16 cellular contexts compared by ENCODE assay signal in the genomic region with DNA sequence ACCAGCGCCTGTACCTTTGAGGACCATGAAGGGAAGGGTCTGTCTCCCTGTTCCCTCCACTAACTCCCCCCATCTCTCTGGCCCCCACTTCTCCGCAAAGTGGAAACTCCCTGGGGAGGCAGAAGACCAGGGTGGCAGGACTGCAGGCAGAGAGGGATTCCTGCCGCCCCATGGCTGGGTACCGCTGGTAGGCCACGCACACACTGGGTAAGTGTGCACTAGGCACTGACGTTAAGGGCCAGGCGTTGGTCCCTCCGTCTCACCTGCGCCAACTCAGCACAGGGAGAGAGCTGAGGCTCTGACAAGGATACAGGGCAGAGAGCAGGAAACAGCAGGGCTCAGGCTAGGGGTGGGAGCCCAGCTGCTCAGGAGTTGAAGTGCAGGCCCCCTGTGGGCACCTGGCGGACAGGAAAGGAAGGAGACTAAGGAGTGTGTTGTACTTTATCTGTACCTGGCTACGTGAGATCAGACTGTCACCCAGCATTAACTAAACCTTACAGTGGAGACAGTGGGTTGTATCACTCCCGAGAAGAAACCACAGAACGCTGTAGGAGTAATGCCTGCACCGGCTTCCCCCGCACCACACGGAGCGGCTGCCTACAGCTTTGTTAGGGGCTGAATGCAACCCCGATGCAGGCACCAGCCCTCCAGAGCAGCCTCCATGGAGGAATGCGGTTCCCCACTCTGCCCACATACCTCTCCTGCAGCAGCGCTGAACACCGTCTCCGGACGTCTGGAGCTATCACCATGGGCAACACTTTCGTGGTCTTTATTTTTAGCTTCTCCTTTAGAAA. TPM values are rescaled to one million over a fixed set of nuclear protein-coding genes. Genes with fewer than 3 reads are reported as not detected.
DNase-seq lines count a peak whose midpoint lies in the region; ATAC-seq and TF ChIP-seq lines count a peak whose summit lies in the region.
"Had no signal": no experiment of that assay in that cellular context is flagged by ENCODE, and none has a peak within 500 bp of the region (broad histone marks: within the 10 kb centered on the region; RNA-seq: fewer than 3 reads in every experiment).

No MANE protein-coding gene starts in this region.

- H3K18ac ChIP-seq in neuronal stem cell (ENCODE audit: low read length), result no peak overlapping the region

- peak overlapping the region; percentile 22 for H3K4me3 Mint-ChIP-seq in natural killer cell treated with Interleukin-12 subunit alpha and Interleukin-12 subunit beta and Interleukin-15 and Interleukin-18, amount 100 ng/mL, for 72 hours
- H3K4me3 Mint-ChIP-seq in natural killer cell, result no peak overlapping the region
- H3K4me3 Mint-ChIP-seq: CD8-positive, alpha-beta T cell; HFFc6 had no signal

- no peaks in the 10 kb centered on the region for H3K36me3 ChIP-seq in WERI-Rb-1
- peaks cover 0 to 2% of the 10 kb centered on the region in 2 donors for H3K36me3 ChIP-seq in neuronal stem cell (replicated peaks in 1 of 2; ENCODE audit: control insufficient read depth in 2 of 2, insufficient read depth in 2 of 2, low read length in 2 of 2)
- H3K36me3 ChIP-seq in spleen, result no peaks in the 10 kb centered on the region
- H3K36me3 ChIP-seq in breast epithelium, result no peaks in the 10 kb centered on the region
- no peaks in the 10 kb centered on the region for H3K36me3 ChIP-seq in PC-3 (ENCODE audit: low read depth, low read length)
- H3K36me3 ChIP-seq: BE2C had no signal

- peak overlapping the region; percentile 59 for H3K27ac ChIP-seq in WERI-Rb-1
- H3K27ac ChIP-seq in neuronal stem cell (replicated peaks; ENCODE audit: low read length), result no peak overlapping the region
- H3K27ac ChIP-seq in spleen, result no peak overlapping the region
- H3K27ac ChIP-seq in breast epithelium, result no peak overlapping the region
- no peak overlapping the region for H3K27ac ChIP-seq in PC-3 (ENCODE audit: low read length)
- H3K27ac ChIP-seq: C4-2B, HL-60 had no signal

- H3K4me2 ChIP-seq in neuronal stem cell (ENCODE audit: insufficient read depth, low read length, poor library complexity, severe bottlenecking), result no peak overlapping the region
- H3K4me2 ChIP-seq in PC-3 (ENCODE audit: low read length), result no peak overlapping the region

- peak overlapping the region in 1 of 2 donors; percentile 16 for H3K27ac Mint-ChIP-seq in natural killer cell treated with Interleukin-12 subunit alpha and Interleukin-12 subunit beta and Interleukin-15 and Interleukin-18, amount 100 ng/mL, for 72 hours
- H3K27ac Mint-ChIP-seq in natural killer cell, result no peak overlapping the region
- H3K27ac Mint-ChIP-seq: CD8-positive, alpha-beta T cell; HFFc6 had no signal

- no TSS peak for BruUV-seq in PC-3 (replicated peaks; lab: Mats Ljungman, UMichigan)

- H3K4ac ChIP-seq in neuronal stem cell (ENCODE audit: low read length), result no peak overlapping the region

- H3K4me3 ChIP-seq in WERI-Rb-1 (ENCODE audit: low read depth, low read length) (no peak overlapping the region), neuronal stem cell (ENCODE audit: low read length in 2 of 2) (peak overlapping the region in 1 of 2 donors; percentile 22), spleen (no peak overlapping the region), breast epithelium (no peak overlapping the region), PC-3 (ENCODE audit: low read length) (no peak overlapping the region)

- H3K4me1 Mint-ChIP-seq in natural killer cell treated with Interleukin-12 subunit alpha and Interleukin-12 subunit beta and Interleukin-15 and Interleukin-18, amount 100 ng/mL, for 72 hours (ENCODE audit: low read depth in 2 of 2), result peaks cover 19 to 22% of the 10 kb centered on the region in 2 donors
- peaks cover 31 to 38% of the 10 kb centered on the region in 2 donors for H3K4me1 Mint-ChIP-seq in natural killer cell

- no peak overlapping the region for H2AFZ ChIP-seq in neuronal stem cell (ENCODE audit: low read length)
- H2AFZ ChIP-seq in PC-3 (ENCODE audit: low read length), result no peak overlapping the region

- no peak for TF ChIP-seq CTCF in natural killer cell (IDR thresholded peaks at IDR 0.05)
- TF ChIP-seq CTCF in WERI-Rb-1 (IDR thresholded peaks at IDR 0.05; ENCODE audit: low read depth, low read length), result no peak
- no peak for TF ChIP-seq CTCF in spleen (IDR thresholded peaks at IDR 0.05 in 8 of 11, conservative IDR thresholded peaks at IDR 0.05 in 3 of 11)
- no peak for TF ChIP-seq CTCF in breast epithelium (IDR thresholded peaks at IDR 0.05)
- TF ChIP-seq CTCF in PC-3 (conservative IDR thresholded peaks at IDR 0.05; ENCODE audit: low read depth, low read length), result no peak

- H2BK120ac ChIP-seq in neuronal stem cell (ENCODE audit: low read depth, low read length), result no peak overlapping the region

- no peak overlapping the region for H3K9ac ChIP-seq in neuronal stem cell (ENCODE audit: low read depth, low read length, poor library complexity)
- no peak overlapping the region for H3K9ac ChIP-seq in PC-3 (ENCODE audit: low read length)

- H3K23ac ChIP-seq in neuronal stem cell (ENCODE audit: low read depth, low read length, poor library complexity), result no peak overlapping the region

- TF ChIP-seq POLR2A in spleen (IDR thresholded peaks at IDR 0.05), result no peak
- TF ChIP-seq POLR2A in breast epithelium (IDR thresholded peaks at IDR 0.05), result no peak

- H3K9me3 Mint-ChIP-seq in natural killer cell treated with Interleukin-12 subunit alpha and Interleukin-12 subunit beta and Interleukin-15 and Interleukin-18, amount 100 ng/mL, for 72 hours, result no peaks in the 10 kb centered on the region
- H3K9me3 Mint-ChIP-seq in natural killer cell, result no peaks in the 10 kb centered on the region
- H3K9me3 Mint-ChIP-seq: CD8-positive, alpha-beta T cell had no signal

- H2AK5ac ChIP-seq in neuronal stem cell (ENCODE audit: low read depth, low read length), result no peak overlapping the region

- peak overlapping the region; percentile 85 for H3K14ac ChIP-seq in neuronal stem cell (ENCODE audit: low read length)

- H3F3A ChIP-seq in PC-3 (ENCODE audit: low read length, unreplicated experiment), result no peaks in the 10 kb centered on the region

- H4K20me1 ChIP-seq in PC-3 (ENCODE audit: low read length), result no peaks in the 10 kb centered on the region

- no peak overlapping the region for H2BK12ac ChIP-seq in neuronal stem cell (ENCODE audit: low read length)

- H3K9me2 ChIP-seq in PC-3 (replicated peaks; ENCODE audit: low read length), result no peaks in the 10 kb centered on the region

- H3K79me1 ChIP-seq in neuronal stem cell (ENCODE audit: low read depth, low read length), result peaks cover 3% of the 10 kb centered on the region

- no peaks in the 10 kb centered on the region for H3K36me3 Mint-ChIP-seq in natural killer cell treated with Interleukin-12 subunit alpha and Interleukin-12 subunit beta and Interleukin-15 and Interleukin-18, amount 100 ng/mL, for 72 hours
- H3K36me3 Mint-ChIP-seq in natural killer cell, result no peaks in the 10 kb centered on the region
- H3K36me3 Mint-ChIP-seq: CD8-positive, alpha-beta T cell had no signal

- H4K8ac ChIP-seq in neuronal stem cell (ENCODE audit: low read depth, low read length), result no peak overlapping the region

- H3K4me1 ChIP-seq in neuronal stem cell (ENCODE audit: control insufficient read depth in 2 of 2, insufficient read depth in 1 of 2, low read depth in 1 of 2, low read length in 2 of 2) (peaks cover 0 to 4% of the 10 kb centered on the region in 2 donors), spleen (peaks cover 0 to 17% (median 11%) of the 10 kb centered on the region in 6 donors), breast epithelium (peaks cover 0 to 4% of the 10 kb centered on the region in 2 donors), PC-3 (ENCODE audit: insufficient read depth, low read length) (no peaks in the 10 kb centered on the region)
- H3K4me1 ChIP-seq: BE2C had no signal

- WGBS in neuronal stem cell (ENCODE audit: extremely low coverage in 2 of 2, insufficient read length in 2 of 2, insufficient replicate concordance in 1 of 2), 2 donors, result no CpG with 5 or more reads among the region's 24 CpGs
- 90 to 95% (median 92%) methylated on average over 24 of the region's 24 CpGs for WGBS in spleen, 5 donors

- H3K27me3 Mint-ChIP-seq in natural killer cell treated with Interleukin-12 subunit alpha and Interleukin-12 subunit beta and Interleukin-15 and Interleukin-18, amount 100 ng/mL, for 72 hours, result no peaks in the 10 kb centered on the region
- H3K27me3 Mint-ChIP-seq in natural killer cell (ENCODE audit: low read depth in 2 of 2), result no peaks in the 10 kb centered on the region

- H3K9me3 ChIP-seq in WERI-Rb-1 (ENCODE audit: severe bottlenecking) (peaks cover 21% of the 10 kb centered on the region), neuronal stem cell (replicated peaks in 1 of 2; ENCODE audit: control insufficient read depth in 2 of 2, insufficient read depth in 1 of 2, low read depth in 1 of 2, low read length in 2 of 2) (peaks cover 11 to 13% of the 10 kb centered on the region in 2 donors), spleen (peaks cover 0 to 7% (median 0%) of the 10 kb centered on the region in 8 donors), breast epithelium (no peaks in the 10 kb centered on the region), PC-3 (ENCODE audit: low read length) (no peaks in the 10 kb centered on the region)

- H2BK15ac ChIP-seq in neuronal stem cell (ENCODE audit: low read length), result no peak overlapping the region

- no peak for ATAC-seq in natural killer cell treated with Interleukin-12 subunit alpha and Interleukin-12 subunit beta and Interleukin-15 and Interleukin-18, amount 100 ng/mL, for 72 hours
- ATAC-seq in natural killer cell (no peak), PC-3 (no peak)

- CTCF ChIA-PET in PC-3 (lab: Charles Lee), result no interaction called here

- H3K79me2 ChIP-seq in PC-3 (ENCODE audit: low read length), result no peaks in the 10 kb centered on the region

- no peak overlapping the region for H2BK5ac ChIP-seq in neuronal stem cell (ENCODE audit: low read length)

- intact Hi-C loops in natural killer cell (cut with micrococcal nuclease), result loop anchor here (10.0 kb wide), 1 partner anchor 156 kb away; no protein-coding TSS in a partner anchor
- intact Hi-C loops in spleen (cut with DNase I; ENCODE audit: low total_unique reads), result no loop called here
- intact Hi-C loops in breast epithelium (cut with DNase I; ENCODE audit: low total_unique reads), result no loop called here
- intact Hi-C loops in PC-3 (cut with micrococcal nuclease), result no loop called here

- H3K27me3 ChIP-seq in WERI-Rb-1 (ENCODE audit: insufficient read depth, low read depth, severe bottlenecking) (no peaks in the 10 kb centered on the region), neuronal stem cell (ENCODE audit: control insufficient read depth in 3 of 3, insufficient read depth in 3 of 3, low read depth in 1 of 3, low read length in 3 of 3) (peaks cover 0 to 54% (median 24%) of the 10 kb centered on the region in 3 experiments), spleen (replicated peaks in 1 of 7) (peaks cover 0 to 23% (median 0%) of the 10 kb centered on the region in 7 donors), breast epithelium (peaks cover 0 to 23% of the 10 kb centered on the region in 2 donors), PC-3 (ENCODE audit: low read length) (peaks cover 13% of the 10 kb centered on the region)

- POLR2A ChIA-PET in PC-3 (lab: Charles Lee; ENCODE audit: unreplicated experiment), result no interaction called here

- H4K91ac ChIP-seq in neuronal stem cell (ENCODE audit: low read depth, low read length, poor library complexity), result no peak overlapping the region

- no peak for DNase-seq in natural killer cell treated with Interleukin-12 subunit alpha and Interleukin-12 subunit beta and Interleukin-15 and Interleukin-18, amount 100 ng/mL, for 72 hours (ENCODE audit: low spot score)
- DNase-seq in natural killer cell (no peak), WERI-Rb-1 (no peak), neuronal stem cell (ENCODE audit: low spot score) (no peak), spleen (peak; percentile 73), breast epithelium (ENCODE audit: low spot score in 2 of 2) (no peak), PC-3 (no peak)
- no peak for DNase-seq in stimulated activated CD4-positive, alpha-beta T cell treated with anti-CD3 and anti-CD28 coated beads, Interleukin-4, amount 100 ng/mL, for 1 hour
- DNase-seq: BE2C; CD8-positive, alpha-beta T cell; DMS53; GF-D8; HCEC 1CT; HFFc6 had no signal

RNA-seq across cellular contexts. Expression of a gene that starts 34.2 kb away (rescaled TPM):
- 100 to 1,000 TPM; 112 to 178 TPM for total RNA-seq in natural killer cell treated with Interleukin-12 subunit alpha and Interleukin-12 subunit beta and Interleukin-15 and Interleukin-18, amount 100 ng/mL, for 72 hours
- 100 to 1,000 TPM in 1 of 3 donors, 10 to 100 TPM in 2; 67.1 to 105 (median 97.5) TPM for total RNA-seq in natural killer cell
- polyA plus RNA-seq in neuronal stem cell (2013, experiment 1 of 2), result 49.2 TPM
- 50.1 TPM for polyA plus RNA-seq in neuronal stem cell (2013, experiment 2 of 2)
- 100 to 1,000 TPM in 3 of 7 donors, 10 to 100 TPM in 4; 87.2 to 118 (median 99.9) TPM for total RNA-seq in spleen
- 10 to 100 TPM; 39.7 to 55.6 (median 45.1) TPM for polyA plus RNA-seq in spleen
- total RNA-seq in breast epithelium, result 100 to 1,000 TPM in 2 of 3 donors, 10 to 100 TPM in 1; 94.0 to 121 (median 107) TPM
- 373 and 463 TPM in 2 replicates for total RNA-seq in PC-3 (2014; rRNA removed)
